ENCODE assay signal across 15 cellular contexts in genomic region chr7:109950256-109950655, GRCh38.
DNase-seq lines count a peak whose midpoint lies in the region; ATAC-seq and TF ChIP-seq lines count a peak whose summit lies in the region.
"Had no signal": no experiment of that assay in that cellular context is flagged by ENCODE, and none has a peak within 500 bp of the region (broad histone marks: within the 10 kb centered on the region; RNA-seq: fewer than 3 reads in every experiment).

No MANE protein-coding gene starts in this region.

- no peaks in the 10 kb centered on the region for H3K36me3 ChIP-seq in kidney epithelial cell (ENCODE audit: control insufficient read depth, insufficient read depth, low read length)
- H3K36me3 ChIP-seq in smooth muscle cell (ENCODE audit: low read depth), result no peaks in the 10 kb centered on the region
- H3K36me3 ChIP-seq: Peyer's patch had no signal

- ATAC-seq in HG03442 (IDR thresholded peaks at IDR 0.05; ENCODE audit: unreplicated experiment), result no peak
- ATAC-seq: SK-N-SH treated with all-trans-retinoic acid at 6 μM for 48 hours had no signal

- H3K27ac ChIP-seq in smooth muscle cell (ENCODE audit: low read depth), result no peak overlapping the region
- H3K27ac ChIP-seq: Peyer's patch had no signal

- no peaks in the 10 kb centered on the region for H3K9me3 ChIP-seq in smooth muscle cell (replicated peaks; ENCODE audit: low read depth)
- H3K9me3 ChIP-seq: Peyer's patch had no signal

- H3F3A ChIP-seq in smooth muscle cell (ENCODE audit: low read depth), result no peaks in the 10 kb centered on the region

- H4K20me1 ChIP-seq in smooth muscle cell (ENCODE audit: low read depth), result no peaks in the 10 kb centered on the region

- H3K4me2 ChIP-seq in smooth muscle cell, result no peak overlapping the region

- no peaks in the 10 kb centered on the region for H3K79me2 ChIP-seq in smooth muscle cell (ENCODE audit: low read depth)

- H3K27me3 ChIP-seq in kidney epithelial cell (ENCODE audit: control insufficient read depth, insufficient read depth, low read length) (no peaks in the 10 kb centered on the region), smooth muscle cell (ENCODE audit: low read depth) (no peaks in the 10 kb centered on the region)
- H3K27me3 ChIP-seq: Peyer's patch had no signal

- H3K4me3 ChIP-seq in kidney epithelial cell (ENCODE audit: low read depth, low read length) (no peak overlapping the region), smooth muscle cell (no peak overlapping the region)
- H3K4me3 ChIP-seq: Peyer's patch had no signal

- no peak overlapping the region for H3K9ac ChIP-seq in smooth muscle cell (ENCODE audit: low read depth)

- no peak overlapping the region for H2AFZ ChIP-seq in smooth muscle cell (ENCODE audit: low read depth)

- DNase-seq in NCI-H748 (lab: John Stamatoyannopoulos, UW; ENCODE audit: unreplicated experiment), result peak; percentile 49
- no peak for DNase-seq in NCI-H748 treated with DMSO at 0.1 percent for 48 hours (lab: John Stamatoyannopoulos, UW)
- peak; percentile 8 for DNase-seq in NCI-H69 (lab: John Stamatoyannopoulos, UW)
- DNase-seq in kidney epithelial cell (ENCODE audit: low read depth), result peak; percentile 5
- DNase-seq in hypothalamus (lab: John Stamatoyannopoulos, UW), result no peak
- no peak for DNase-seq in smooth muscle cell (lab: John Stamatoyannopoulos, UW; ENCODE audit: unreplicated experiment)
- DNase-seq: CD4-positive, alpha-beta memory T cell; H7; MV-4-11; NCI-H1436 treated with DMSO at 0.1 percent for 48 hours; NCI-H526 treated with DMSO at 0.1 percent for 48 hours; Peyer's patch; Right ventricle myocardium superior had no signal

- no peaks in the 10 kb centered on the region for H3K4me1 ChIP-seq in smooth muscle cell (ENCODE audit: low read depth)
- H3K4me1 ChIP-seq: Peyer's patch had no signal

- TF ChIP-seq CTCF in kidney epithelial cell (IDR thresholded peaks at IDR 0.05; ENCODE audit: insufficient read depth, low read length, poor library complexity, severe bottlenecking), result no peak
- no peak for TF ChIP-seq CTCF in smooth muscle cell (IDR thresholded peaks at IDR 0.05; ENCODE audit: borderline replicate concordance, insufficient read depth, poor library complexity, severe bottlenecking)

- 95% methylated on average over 2 of the region's 2 CpGs for WGBS in smooth muscle cell (ENCODE audit: low lambda C conversion rate)

Comparison
In these comparisons a context has a peak if more than half of its experiments do, and no peak if none do; other contexts are left out.
1. DNase-seq: peak in NCI-H748 (single experiment), NCI-H69 (single experiment) and kidney epithelial cell (single experiment); none in NCI-H748 treated with DMSO at 0.1 percent for 48 hours (single experiment), hypothalamus (0 of 51) and smooth muscle cell (single experiment).